Comparison of ENCODE assay signal across 9 cellular contexts in the genomic region with DNA sequence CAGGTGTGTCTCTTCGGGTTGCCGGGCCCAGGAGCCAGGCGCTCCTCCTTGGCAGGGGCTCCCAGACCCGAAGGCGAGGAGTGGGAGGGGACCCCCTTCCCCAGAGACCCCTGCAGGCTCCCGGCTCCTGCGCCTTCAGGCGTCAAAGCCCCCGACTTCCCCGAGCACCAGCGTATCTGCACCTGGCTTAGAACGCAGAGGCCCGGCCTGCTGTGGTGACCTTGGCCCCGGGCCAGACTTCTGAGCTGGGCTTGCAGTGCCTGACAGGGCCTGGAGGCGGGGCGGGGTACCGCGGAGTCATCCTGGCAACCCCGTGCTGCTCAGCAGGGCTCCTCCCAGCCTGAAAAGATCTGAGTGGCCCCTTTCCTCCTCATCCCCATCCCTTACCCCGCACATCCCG. TPM values are rescaled to one million over a fixed set of nuclear protein-coding genes. Genes with fewer than 3 reads are reported as not detected.
DNase-seq lines count a peak whose midpoint lies in the region; TF ChIP-seq lines count a peak whose summit lies in the region.
"Had no signal": no experiment of that assay in that cellular context is flagged by ENCODE, and none has a peak within 500 bp of the region (broad histone marks: within the 10 kb centered on the region; RNA-seq: fewer than 3 reads in every experiment).

No MANE protein-coding gene starts in this region.

- TF ChIP-seq POLR2A in esophagus squamous epithelium (IDR thresholded peaks at IDR 0.05) (no peak), vagina (IDR thresholded peaks at IDR 0.05) (no peak)

- H3K4me1 ChIP-seq in esophagus squamous epithelium = peaks cover 0 to 30% (median 5%) of the 10 kb centered on the region in 3 donors
- peaks cover 6% of the 10 kb centered on the region for H3K4me1 ChIP-seq in vagina

- intact Hi-C loops in esophagus squamous epithelium (cut with DNase I) (no loop called here), vagina (cut with DNase I) (no loop called here)

- H3K27me3 ChIP-seq in esophagus squamous epithelium (peaks cover 0 to 74% (median 0%) of the 10 kb centered on the region in 4 donors), vagina (no peaks in the 10 kb centered on the region)

- WGBS in esophagus squamous epithelium, 2 donors = 14% methylated on average over 2 to 14 of the region's 21 CpGs

- H3K36me3 ChIP-seq in esophagus squamous epithelium (no peaks in the 10 kb centered on the region), vagina (no peaks in the 10 kb centered on the region)

- TF ChIP-seq CTCF in foreskin fibroblast (IDR thresholded peaks at IDR 0.05; ENCODE audit: low read depth, low read length) (no peak), esophagus squamous epithelium (IDR thresholded peaks at IDR 0.05) (peak in 1 of 6 experiments; percentile 28), vagina (IDR thresholded peaks at IDR 0.05) (no peak)

- DNase-seq in NCI-H187 (lab: John Stamatoyannopoulos, UW) (peak; percentile 8 to 9), NCI-H187 treated with DMSO at 0.1 percent for 48 hours (lab: John Stamatoyannopoulos, UW) (no peak), NCI-H510A treated with DMSO at 0.1 percent for 48 hours (lab: John Stamatoyannopoulos, UW) (peak; percentile 63), foreskin fibroblast (peak; percentile 9 to 70), esophagus squamous epithelium (lab: John Stamatoyannopoulos, UW) (no peak), vagina (ENCODE audit: extremely low spot score in 2 of 2) (no peak), GDM1 (lab: John Stamatoyannopoulos, UW) (no peak)
- DNase-seq in stimulated activated CD4-positive, alpha-beta T cell treated with anti-CD3 and anti-CD28 coated beads, Interleukin-4, amount 100 ng/mL, for 1 hour = peak; percentile 16
- DNase-seq: activated T-cell treated with anti-CD3 and anti-CD28 coated beads, Interleukin-2, amount 50 U/mL, for 4 hours had no signal

- no peak overlapping the region for H3K4me3 ChIP-seq in foreskin fibroblast (ENCODE audit: low read depth in 1 of 2, low read length in 2 of 2)
- no peak overlapping the region for H3K4me3 ChIP-seq in esophagus squamous epithelium
- no peak overlapping the region for H3K4me3 ChIP-seq in vagina

- H3K27ac ChIP-seq in esophagus squamous epithelium (no peak overlapping the region), vagina (no peak overlapping the region)

- H3K9me3 ChIP-seq in esophagus squamous epithelium (no peaks in the 10 kb centered on the region), vagina (no peaks in the 10 kb centered on the region)

RNA-seq across cellular contexts. Expression of a gene that starts 27.0 kb away (rescaled TPM):
- total RNA-seq in esophagus squamous epithelium (10 to 100 TPM in 1 of 4 donors, 1 to 10 TPM in 3; 1.5 to 11.2 (median 3.8) TPM), vagina (0.74 TPM)

Comparison
In these comparisons a context has a peak if more than half of its experiments do, and no peak if none do; other contexts are left out.
1. DNase-seq: peak in NCI-H187 (2 of 2), NCI-H510A treated with DMSO at 0.1 percent for 48 hours (single experiment), foreskin fibroblast (2 of 2) and stimulated activated CD4-positive, alpha-beta T cell treated with anti-CD3 and anti-CD28 coated beads, Interleukin-4, amount 100 ng/mL, for 1 hour (single experiment); none in NCI-H187 treated with DMSO at 0.1 percent for 48 hours (single experiment), esophagus squamous epithelium (single experiment), vagina (0 of 2) and GDM1 (single experiment).